In the genomic region with DNA sequence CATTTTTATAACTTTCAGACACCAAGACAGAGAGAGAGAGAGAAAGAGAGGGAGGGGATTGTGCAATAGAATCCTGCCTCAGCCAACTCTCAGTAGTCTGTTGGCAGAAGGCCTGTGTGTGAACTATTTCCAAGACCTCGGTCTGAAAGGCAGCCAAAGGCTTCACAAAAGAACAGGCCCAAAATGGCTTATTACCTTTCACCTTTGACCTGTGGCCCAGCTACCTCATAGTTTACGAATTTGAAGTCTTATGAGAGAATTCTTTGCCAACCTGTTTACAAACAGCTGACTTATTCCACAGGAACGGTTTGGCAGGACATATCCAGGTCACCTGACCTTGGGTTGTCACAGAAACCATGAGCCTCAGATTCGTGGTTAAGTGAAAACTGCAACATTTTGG, we compare ENCODE assay signal across 12 cellular contexts. TPM values are rescaled to one million over a fixed set of nuclear protein-coding genes. Genes with fewer than 3 reads are reported as not detected.
DNase-seq lines count a peak whose midpoint lies in the region; ATAC-seq, FAIRE-seq and TF ChIP-seq lines count a peak whose summit lies in the region.
"Had no signal": no experiment of that assay in that cellular context is flagged by ENCODE, and none has a peak within 500 bp of the region (broad histone marks: within the 10 kb centered on the region; RNA-seq: fewer than 3 reads in every experiment).

No MANE protein-coding gene starts in this region.

- no peak overlapping the region for H3K18ac ChIP-seq in H9 (ENCODE audit: insufficient read length, low read depth, low read length)

- no peak for FAIRE-seq in A549 (lab: Jason Lieb, UNC)

- TF ChIP-seq CTCF in A549 (IDR thresholded peaks at IDR 0.05) (no peak), NB4 (IDR thresholded peaks at IDR 0.05; ENCODE audit: low read depth, low read length) (no peak), H9 (conservative IDR thresholded peaks at IDR 0.05) (no peak)

- H2AK5ac ChIP-seq in H9 (ENCODE audit: insufficient read length, low read length), result no peak overlapping the region

- H3K56ac ChIP-seq in H9 (ENCODE audit: insufficient read length, low read depth, low read length), result no peak overlapping the region

- CTCF ChIA-PET in A549 (lab: Yijun Ruan, JAX), result no interaction called here
- CTCF ChIA-PET in activated CD4-positive, alpha-beta T cell treated with anti-CD3 and anti-CD28 coated beads for 36 hours (lab: Charles Lee), result interaction anchor here (0.6 kb wide), 1 partner anchor 430 kb away, joined by 4 read pairs; no protein-coding TSS in a partner anchor

- peak overlapping the region; percentile 32; the same call in 2 of the 3 replicates for H3K4me2 ChIP-seq in A549
- H3K4me2 ChIP-seq in H9 (ENCODE audit: insufficient read depth, insufficient read length, low read length), result no peak overlapping the region
- H3K4me2 ChIP-seq: BLaER1 had no signal

- H4K91ac ChIP-seq in H9 (ENCODE audit: insufficient read length, low read depth, low read length), result no peak overlapping the region

- H2BK5ac ChIP-seq in H9 (ENCODE audit: insufficient read length, low read length), result no peak overlapping the region

- POLR2A ChIA-PET in A549 (lab: Yijun Ruan, JAX), result no interaction called here
- POLR2A ChIA-PET in activated CD4-positive, alpha-beta T cell treated with anti-CD3 and anti-CD28 coated beads for 36 hours (lab: Charles Lee), result no interaction called here

- H2BK12ac ChIP-seq in H9 (ENCODE audit: insufficient read length, low read depth, low read length), result no peak overlapping the region

- no peaks in the 10 kb centered on the region for H4K20me1 ChIP-seq in H9 (ENCODE audit: control insufficient read depth, insufficient read depth, insufficient read length)
- H4K20me1 ChIP-seq: BLaER1 had no signal

- H3K27me3 ChIP-seq in H9 (ENCODE audit: insufficient read depth, low read length), result no peaks in the 10 kb centered on the region
- H3K27me3 ChIP-seq: ascending aorta, BLaER1 had no signal

- H3K4ac ChIP-seq in H9 (ENCODE audit: low read depth, low read length), result no peak overlapping the region

- no peak for TF ChIP-seq EP300 in A549 (IDR thresholded peaks at IDR 0.05)

- H2AFZ ChIP-seq in H9 (ENCODE audit: low read length), result no peak overlapping the region

- no peaks in the 10 kb centered on the region for H3K23me2 ChIP-seq in H9 (ENCODE audit: insufficient read length, low read depth, low read length, poor library complexity, severe bottlenecking)

- ATAC-seq in A549, result no peak
- no peak for ATAC-seq in GM21786 (IDR thresholded peaks at IDR 0.05; ENCODE audit: unreplicated experiment)
- no peak for ATAC-seq in activated CD4-positive, alpha-beta T cell treated with anti-CD3 and anti-CD28 coated beads for 36 hours

- no peak overlapping the region for H2BK120ac ChIP-seq in H9 (ENCODE audit: low read depth, low read length, poor library complexity, severe bottlenecking)

- 31% methylated on average over 4 of the region's 4 CpGs for WGBS in A549 (ENCODE audit: missing lambda C conversion rate)
- no CpG with 5 or more reads among the region's 4 CpGs for WGBS in H9 (ENCODE audit: extremely low coverage, insufficient read length, low lambda C conversion rate)

- H3K9me3 ChIP-seq in A549, result peaks cover 8% of the 10 kb centered on the region; the same call in 1 of the 3 replicates
- H3K9me3 ChIP-seq in H9 (ENCODE audit: control insufficient read depth, low read depth, low read length), result no peaks in the 10 kb centered on the region
- H3K9me3 ChIP-seq: ascending aorta had no signal

- no peak for TF ChIP-seq POLR2A in A549 (IDR thresholded peaks at IDR 0.05; ENCODE audit: low read length)
- TF ChIP-seq POLR2A in NB4 (IDR thresholded peaks at IDR 0.05; ENCODE audit: extremely low read depth, insufficient read length), result no peak

- H3K14ac ChIP-seq in H9 (ENCODE audit: insufficient read depth, low read length), result no peak overlapping the region

- H3K9me3 Mint-ChIP-seq in H9, result peaks cover 14 to 15% of the 10 kb centered on the region in 2 experiments
- H3K9me3 Mint-ChIP-seq in immature natural killer cell, result peaks cover 0 to 14% (median 4%) of the 10 kb centered on the region in 6 donors
- peaks cover 1% of the 10 kb centered on the region for H3K9me3 Mint-ChIP-seq in activated CD4-positive, alpha-beta T cell treated with anti-CD3 and anti-CD28 coated beads for 36 hours (ENCODE audit: low read depth)
- H3K9me3 Mint-ChIP-seq: type B pancreatic cell had no signal

- no peak overlapping the region for H4K8ac ChIP-seq in H9 (replicated peaks; ENCODE audit: insufficient read length, low read depth, low read length)

- no peak overlapping the region for H3K23ac ChIP-seq in H9 (ENCODE audit: insufficient read length, low read depth, low read length)

- no peak overlapping the region for H4K5ac ChIP-seq in H9 (ENCODE audit: insufficient read length, low read depth, low read length)

- H3T11ph ChIP-seq in H9 (ENCODE audit: low read length), result no peak overlapping the region

- H3K4me3 Mint-ChIP-seq in H9 (no peak overlapping the region), immature natural killer cell (no peak overlapping the region)
- H3K4me3 Mint-ChIP-seq in activated CD4-positive, alpha-beta T cell treated with anti-CD3 and anti-CD28 coated beads for 36 hours, result no peak overlapping the region
- H3K4me3 Mint-ChIP-seq: nephron progenitor cell, type B pancreatic cell had no signal

- H3K4me1 ChIP-seq in A549 (peaks cover 6% of the 10 kb centered on the region; the same call in 2 of the 3 replicates), H9 (ENCODE audit: insufficient read depth, low read length) (no peaks in the 10 kb centered on the region)
- H3K4me1 ChIP-seq: ascending aorta, BLaER1 had no signal

- H3K27ac ChIP-seq in A549, result peak overlapping the region in 1 of 2 experiments; percentile 33; a peak in 2 of 6 replicates
- H3K27ac ChIP-seq in epithelial cell of prostate, result no peak overlapping the region
- no peak overlapping the region for H3K27ac ChIP-seq in H9 (ENCODE audit: insufficient read length, low read depth, low read length)
- H3K27ac ChIP-seq: ascending aorta, BLaER1 had no signal

- H3K9ac ChIP-seq in H9 (ENCODE audit: extremely low read depth, insufficient read length, low read length), result no peak overlapping the region
- H3K9ac ChIP-seq: BLaER1 had no signal

- no peaks in the 10 kb centered on the region for H3K4me1 Mint-ChIP-seq in H9
- H3K4me1 Mint-ChIP-seq in immature natural killer cell, result no peaks in the 10 kb centered on the region
- H3K4me1 Mint-ChIP-seq in activated CD4-positive, alpha-beta T cell treated with anti-CD3 and anti-CD28 coated beads for 36 hours, result no peaks in the 10 kb centered on the region

- H3K79me1 ChIP-seq in H9 (ENCODE audit: insufficient read depth, low read depth, low read length, poor library complexity, severe bottlenecking), result no peaks in the 10 kb centered on the region

- H3K36me3 Mint-ChIP-seq in H9 (ENCODE audit: insufficient read depth in 1 of 3, low read depth in 3 of 3) (peaks cover 3 to 13% (median 6%) of the 10 kb centered on the region in 3 experiments; a peak in 3 of 7 replicates), immature natural killer cell (no peaks in the 10 kb centered on the region)
- H3K36me3 Mint-ChIP-seq in activated CD4-positive, alpha-beta T cell treated with anti-CD3 and anti-CD28 coated beads for 36 hours (ENCODE audit: low read depth), result no peaks in the 10 kb centered on the region

- no peaks in the 10 kb centered on the region for H3K79me2 ChIP-seq in H9 (ENCODE audit: insufficient read depth, low read length)

- peak in 1 of 2 experiments; percentile 9 for DNase-seq in A549 (ENCODE audit: low read depth in 1 of 2, low spot score in 1 of 2)
- peak; percentile 36 for DNase-seq in NB4 (ENCODE audit: low read depth)
- peak; percentile 8 for DNase-seq in epithelial cell of prostate (ENCODE audit: low read depth, low spot score)
- DNase-seq in midbrain (lab: John Stamatoyannopoulos, UW), result peak; percentile 76
- DNase-seq in H9, result no peak
- DNase-seq in immature natural killer cell, result no peak
- no peak for DNase-seq in activated CD4-positive, alpha-beta T cell treated with anti-CD3 and anti-CD28 coated beads for 36 hours
- DNase-seq: nephron progenitor cell had no signal

- TF ChIP-seq RAD21 in A549 (conservative IDR thresholded peaks at IDR 0.05 in 1 of 2, IDR thresholded peaks at IDR 0.05 in 1 of 2), result no peak

- H3K4me3 ChIP-seq in A549 (no peak overlapping the region), NB4 (ENCODE audit: low read depth, low read length) (no peak overlapping the region)
- H3K4me3 ChIP-seq: ascending aorta, BLaER1 had no signal

- no peak overlapping the region for H2BK15ac ChIP-seq in H9 (ENCODE audit: low read depth, low read length)

- H3K27me3 Mint-ChIP-seq in H9 (ENCODE audit: low read depth), result no peaks in the 10 kb centered on the region
- peaks cover 0 to 4% (median 2%) of the 10 kb centered on the region in 3 donors for H3K27me3 Mint-ChIP-seq in immature natural killer cell (ENCODE audit: low read depth in 3 of 3)
- peaks cover 4% of the 10 kb centered on the region for H3K27me3 Mint-ChIP-seq in activated CD4-positive, alpha-beta T cell treated with anti-CD3 and anti-CD28 coated beads for 36 hours
- H3K27me3 Mint-ChIP-seq: type B pancreatic cell had no signal

- H3K27ac Mint-ChIP-seq in H9 (no peak overlapping the region), immature natural killer cell (no peak overlapping the region)
- H3K27ac Mint-ChIP-seq in activated CD4-positive, alpha-beta T cell treated with anti-CD3 and anti-CD28 coated beads for 36 hours, result no peak overlapping the region
- H3K27ac Mint-ChIP-seq: nephron progenitor cell, type B pancreatic cell had no signal

- intact Hi-C loops in activated CD4-positive, alpha-beta T cell treated with anti-CD3 and anti-CD28 coated beads for 36 hours (cut with DNase I, micrococcal nuclease), result no loop called here

- no peak overlapping the region for H2BK20ac ChIP-seq in H9 (ENCODE audit: low read depth, low read length, poor library complexity, severe bottlenecking)

RNA-seq across cellular contexts. Expression of gene NR2F1-AS1, which starts 48.6 kb away (rescaled TPM):
- polyA plus RNA-seq in A549 (2011; rRNA removed), result 8.3 and 8.8 TPM in 2 replicates
- polyA plus RNA-seq in A549 (2012; cell fraction: cytosol; rRNA removed), result 1.3 TPM in 2 replicates
- 0.37 and 0.39 TPM in 2 replicates for polyA plus RNA-seq in A549 (2012; cell fraction: nucleus; rRNA removed)
- 3.5 to 5.5 TPM (median 5.4 TPM) in 3 replicates for polyA plus RNA-seq in A549 (2017; fragmentation: RNase III; extraction: RNeasy Plus Mini Kit Qiagen cat#74134 plus additional on column Dnase treatment)
- 2.8 and 3.6 TPM in 2 replicates for polyA minus RNA-seq in A549 (2011; rRNA and poly(A)+ RNA removed)
- 1.7 and 1.9 TPM in 2 replicates for total RNA-seq in H9 (2021)
- polyA plus RNA-seq in immature natural killer cell, result not detected
- total RNA-seq in activated CD4-positive, alpha-beta T cell treated with anti-CD3 and anti-CD28 coated beads for 36 hours, result not detected

RNA-seq across cellular contexts. Expression of gene NR2F1, which starts 50.7 kb away (rescaled TPM):
- polyA plus RNA-seq in A549 (2011; rRNA removed) (5.0 and 5.2 TPM in 2 replicates), A549 (2017; fragmentation: RNase III; extraction: RNeasy Plus Mini Kit Qiagen cat#74134 plus additional on column Dnase treatment) (4.9 to 6.3 TPM (median 5.2 TPM) in 3 replicates), immature natural killer cell (not detected)
- polyA plus RNA-seq in A549 (2012; cell fraction: cytosol; rRNA removed), result 10.5 and 14.6 TPM in 2 replicates
- 16.2 and 24.0 TPM in 2 replicates for polyA plus RNA-seq in A549 (2012; cell fraction: nucleus; rRNA removed)
- polyA minus RNA-seq in A549 (2011; rRNA and poly(A)+ RNA removed), result 5.9 and 6.3 TPM in 2 replicates
- not detected in 2 replicates for total RNA-seq in H9 (2021)
- not detected for total RNA-seq in activated CD4-positive, alpha-beta T cell treated with anti-CD3 and anti-CD28 coated beads for 36 hours

Comparison
In these comparisons a context has a peak if more than half of its experiments do, and no peak if none do; other contexts are left out.
1. DNase-seq: peak in NB4 (single experiment), epithelial cell of prostate (single experiment) and midbrain (single experiment); none in H9 (single experiment), immature natural killer cell (0 of 3) and activated CD4-positive, alpha-beta T cell treated with anti-CD3 and anti-CD28 coated beads for 36 hours (single experiment).